Comparison of ENCODE assay signal across 1 cellular context in genomic region chr18:10140928-10141327, GRCh38.
TF ChIP-seq lines count a peak whose summit lies in the region.

No MANE protein-coding gene starts in this region.

TF ChIP-seq in IMR-90, 13 proteins besides CTCF, POLR2A, EP300 and RAD21 (continued from another document):
- TF ChIP-seq, protein P1, sequence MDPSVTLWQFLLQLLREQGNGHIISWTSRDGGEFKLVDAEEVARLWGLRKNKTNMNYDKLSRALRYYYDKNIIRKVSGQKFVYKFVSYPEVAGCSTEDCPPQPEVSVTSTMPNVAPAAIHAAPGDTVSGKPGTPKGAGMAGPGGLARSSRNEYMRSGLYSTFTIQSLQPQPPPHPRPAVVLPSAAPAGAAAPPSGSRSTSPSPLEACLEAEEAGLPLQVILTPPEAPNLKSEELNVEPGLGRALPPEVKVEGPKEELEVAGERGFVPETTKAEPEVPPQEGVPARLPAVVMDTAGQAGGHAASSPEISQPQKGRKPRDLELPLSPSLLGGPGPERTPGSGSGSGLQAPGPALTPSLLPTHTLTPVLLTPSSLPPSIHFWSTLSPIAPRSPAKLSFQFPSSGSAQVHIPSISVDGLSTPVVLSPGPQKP (IDR thresholded peaks at IDR 0.05; ENCODE audit: borderline replicate concordance, low read depth, low read length), result no peak
- TF ChIP-seq USF2 (IDR thresholded peaks at IDR 0.05; ENCODE audit: low read depth, low read length), result no peak
